In genomic region chr9:92711146-92711545, GRCh38 we compare ENCODE assay signal across 19 cellular contexts. TPM values are rescaled to one million over a fixed set of nuclear protein-coding genes. Genes with fewer than 3 reads are reported as not detected.
DNase-seq lines count a peak whose midpoint lies in the region; TF ChIP-seq lines count a peak whose summit lies in the region.
"Had no signal": no experiment of that assay in that cellular context is flagged by ENCODE, and none has a peak within 500 bp of the region (broad histone marks: within the 10 kb centered on the region; RNA-seq: fewer than 3 reads in every experiment).

No MANE protein-coding gene starts in this region.

- H3K4me3 Mint-ChIP-seq in CD8-positive, alpha-beta memory T cell, result peak overlapping the region in 4 of 7 donors; percentile 7 to 32 (median 24)
- no peak overlapping the region for H3K4me3 Mint-ChIP-seq in dendritic cell treated with granulocyte-macrophage colony-stimulating factor and Interleukin-4, amounts not matched to agents 40 ng/mL and 50 ng/mL, for 4 days
- no peak overlapping the region for H3K4me3 Mint-ChIP-seq in nephron progenitor cell
- H3K4me3 Mint-ChIP-seq: HFFc6 had no signal

- H3K36me3 ChIP-seq in CD8-positive, alpha-beta memory T cell (ENCODE audit: insufficient read depth, low read length), result peaks cover 25% of the 10 kb centered on the region
- H3K36me3 ChIP-seq: ovary had no signal

- H3K9me3 ChIP-seq in CD8-positive, alpha-beta memory T cell (ENCODE audit: low read length), result no peaks in the 10 kb centered on the region
- H3K9me3 ChIP-seq: gastroesophageal sphincter, mucosa of descending colon, ovary, testis had no signal

- no peak for DNase-seq in CD8-positive, alpha-beta memory T cell
- DNase-seq in SW480 (ENCODE audit: low spot score) (peak; percentile 49), nephron progenitor cell (no peak), NCI-H82 treated with DMSO at 0.1 percent for 48 hours (lab: John Stamatoyannopoulos, UW; ENCODE audit: unreplicated experiment) (no peak), pons (ENCODE audit: low spot score) (no peak)
- DNase-seq in activated effector memory CD4-positive, alpha-beta T cell treated with Interleukin-2 at 50 U/mL for 16 hours, result no peak
- DNase-seq: activated CD4-positive, CD25-positive, alpha-beta regulatory T cell; cortex of kidney; HFFc6; mucosa of descending colon; NCI-H1105; NCI-H2107; NCI-H510A treated with DMSO at 0.1 percent for 48 hours; ovary; testis had no signal

- H3K27me3 ChIP-seq in CD8-positive, alpha-beta memory T cell (ENCODE audit: insufficient read depth, low read length, poor library complexity, severe bottlenecking), result no peaks in the 10 kb centered on the region
- H3K27me3 ChIP-seq: gastroesophageal sphincter, ovary, testis had no signal

- H3K4me3 ChIP-seq in CD8-positive, alpha-beta memory T cell (ENCODE audit: low read length), result no peak overlapping the region
- H3K4me3 ChIP-seq: gastroesophageal sphincter, mucosa of descending colon, ovary, testis had no signal

- peaks cover 19% of the 10 kb centered on the region for H3K4me1 ChIP-seq in CD8-positive, alpha-beta memory T cell (ENCODE audit: insufficient read depth, low read length)

- no peak overlapping the region for H3K27ac ChIP-seq in CD8-positive, alpha-beta memory T cell (ENCODE audit: low read depth, low read length)
- H3K27ac ChIP-seq: gastroesophageal sphincter, KMS-11, ovary, testis had no signal

- TF ChIP-seq CTCF in nephron progenitor cell (IDR thresholded peaks at IDR 0.05), result no peak

- intact Hi-C loops in dendritic cell treated with granulocyte-macrophage colony-stimulating factor and Interleukin-4, amounts not matched to agents 40 ng/mL and 50 ng/mL, for 4 days (cut with micrococcal nuclease), result no loop called here

- POLR2A ChIA-PET in CD8-positive, alpha-beta memory T cell (lab: Charles Lee), result no interaction called here

- peak overlapping the region; percentile 10 to 88 (median 70) for H3K27ac Mint-ChIP-seq in CD8-positive, alpha-beta memory T cell
- H3K27ac Mint-ChIP-seq in dendritic cell treated with granulocyte-macrophage colony-stimulating factor and Interleukin-4, amounts not matched to agents 40 ng/mL and 50 ng/mL, for 4 days, result peak overlapping the region; percentile 27
- peak overlapping the region; percentile 62 for H3K27ac Mint-ChIP-seq in nephron progenitor cell
- H3K27ac Mint-ChIP-seq: activated naive CD4-positive, alpha-beta T cell treated with anti-CD3 and anti-CD28 coated beads, Interleukin-2, amount 50 U/mL, for 24 hours; HFFc6 had no signal

- no peaks in the 10 kb centered on the region for H3K9me3 Mint-ChIP-seq in CD8-positive, alpha-beta memory T cell
- no peaks in the 10 kb centered on the region for H3K9me3 Mint-ChIP-seq in dendritic cell treated with granulocyte-macrophage colony-stimulating factor and Interleukin-4, amounts not matched to agents 40 ng/mL and 50 ng/mL, for 4 days
- H3K9me3 Mint-ChIP-seq in nephron progenitor cell, result peaks cover 2% of the 10 kb centered on the region
- H3K9me3 Mint-ChIP-seq: activated naive CD4-positive, alpha-beta T cell treated with anti-CD3 and anti-CD28 coated beads, Interleukin-2, amount 50 U/mL, for 24 hours; HFFc6 had no signal

- CTCF ChIA-PET in CD8-positive, alpha-beta memory T cell (lab: Charles Lee), result no interaction called here

- H3K27me3 Mint-ChIP-seq in CD8-positive, alpha-beta memory T cell, result no peaks in the 10 kb centered on the region
- no peaks in the 10 kb centered on the region for H3K27me3 Mint-ChIP-seq in dendritic cell treated with granulocyte-macrophage colony-stimulating factor and Interleukin-4, amounts not matched to agents 40 ng/mL and 50 ng/mL, for 4 days
- H3K27me3 Mint-ChIP-seq in nephron progenitor cell (ENCODE audit: low read depth, poor library complexity), result no peaks in the 10 kb centered on the region
- H3K27me3 Mint-ChIP-seq: activated naive CD4-positive, alpha-beta T cell treated with anti-CD3 and anti-CD28 coated beads, Interleukin-2, amount 50 U/mL, for 24 hours had no signal

- H3K4me1 Mint-ChIP-seq in CD8-positive, alpha-beta memory T cell, result peaks cover 18 to 35% (median 32%) of the 10 kb centered on the region in 3 donors
- H3K4me1 Mint-ChIP-seq in dendritic cell treated with granulocyte-macrophage colony-stimulating factor and Interleukin-4, amounts not matched to agents 40 ng/mL and 50 ng/mL, for 4 days (ENCODE audit: low read depth), result peaks cover 31% of the 10 kb centered on the region
- peaks cover 15% of the 10 kb centered on the region for H3K4me1 Mint-ChIP-seq in nephron progenitor cell

- H3K36me3 Mint-ChIP-seq in CD8-positive, alpha-beta memory T cell, result peaks cover 0 to 54% (median 10%) of the 10 kb centered on the region in 3 donors
- peaks cover 98% of the 10 kb centered on the region for H3K36me3 Mint-ChIP-seq in dendritic cell treated with granulocyte-macrophage colony-stimulating factor and Interleukin-4, amounts not matched to agents 40 ng/mL and 50 ng/mL, for 4 days (ENCODE audit: low read depth)
- H3K36me3 Mint-ChIP-seq in nephron progenitor cell (ENCODE audit: low read depth), result peaks cover 49% of the 10 kb centered on the region

RNA-seq across cellular contexts. Expression of gene IPPK, which starts 41.2 kb away (rescaled TPM):
- 10 to 100 TPM; 13.5 to 13.7 TPM for total RNA-seq in CD8-positive, alpha-beta memory T cell
- 9.2 TPM for polyA plus RNA-seq in CD8-positive, alpha-beta memory T cell

RNA-seq across cellular contexts. Expression of gene BICD2, which starts 53.5 kb away (rescaled TPM):
- 10 to 100 TPM; 26.7 to 27.1 TPM for total RNA-seq in CD8-positive, alpha-beta memory T cell
- 18.6 TPM for polyA plus RNA-seq in CD8-positive, alpha-beta memory T cell

Comparison
In these comparisons a context has a peak if more than half of its experiments do, and no peak if none do; other contexts are left out.
1. H3K4me3 Mint-ChIP-seq: peak in CD8-positive, alpha-beta memory T cell (4 of 7); none in dendritic cell treated with granulocyte-macrophage colony-stimulating factor and Interleukin-4, amounts not matched to agents 40 ng/mL and 50 ng/mL, for 4 days (single experiment) and nephron progenitor cell (single experiment).
2. Peak in every context shown above with its lines, with median percentiles within 50 percentile points of each other: H3K27ac Mint-ChIP-seq.